ENCODE assay signal across 16 cellular contexts in the genomic region with DNA sequence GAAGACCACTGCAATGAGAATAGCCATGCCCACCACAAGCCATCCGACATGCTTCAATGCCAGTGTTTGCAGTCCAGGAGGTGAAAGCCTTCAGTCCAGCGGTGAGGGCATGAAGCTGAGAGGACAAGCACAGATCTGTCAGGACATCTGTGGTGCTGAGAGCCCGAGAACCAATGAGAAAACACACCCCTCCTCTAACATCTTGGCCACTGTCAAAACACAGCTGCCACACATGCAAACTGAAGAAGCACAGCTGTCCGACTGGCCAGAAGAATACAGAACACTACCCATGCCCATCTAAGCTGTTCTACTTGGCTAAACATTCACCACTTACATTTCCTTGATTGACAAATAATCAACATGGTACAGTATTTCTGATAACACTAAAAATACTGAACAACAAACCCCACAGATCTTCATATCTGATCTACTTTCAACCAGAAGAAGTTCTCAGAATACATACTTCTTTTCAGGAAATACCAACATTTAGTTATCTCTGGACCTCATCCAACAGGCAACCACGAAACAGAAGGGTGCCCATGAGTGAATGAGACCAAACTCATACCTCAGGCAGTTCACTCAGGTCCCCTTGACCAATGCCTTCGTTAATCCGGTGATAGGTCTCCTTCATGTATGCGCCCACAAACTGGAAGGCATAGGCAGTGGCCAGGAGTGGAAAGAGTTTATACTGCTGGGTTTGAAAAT. TPM values are rescaled to one million over a fixed set of nuclear protein-coding genes. Genes with fewer than 3 reads are reported as not detected.
A peak's percentile ranks its signal among the peaks of the same experiment; 100 is the strongest.
DNase-seq lines count a peak whose midpoint lies in the region; ATAC-seq lines count a peak whose summit lies in the region.
"Had no signal": no experiment of that assay in that cellular context is flagged by ENCODE, and none has a peak within 500 bp of the region (broad histone marks: within the 10 kb centered on the region; RNA-seq: fewer than 3 reads in every experiment).

No MANE protein-coding gene starts in this region.

- no peak for DNase-seq in activated naive CD8-positive, alpha-beta T cell treated with anti-CD3 and anti-CD28 coated beads for 36 hours
- no peak for DNase-seq in activated naive CD8-positive, alpha-beta T cell treated with anti-CD3 and anti-CD28 coated beads, Interleukin-2, amount 50 U/mL, for 24 hours
- DNase-seq in islet precursor cell: peak; percentile 18
- no peak for DNase-seq in stimulated activated naive CD8-positive, alpha-beta T cell treated with anti-CD3 and anti-CD28 coated beads, Interleukin-15, Interleukin-2, amounts not matched to agents 100 U/mL and 50 U/mL, for 24 hours
- DNase-seq in NCI-H187 treated with DMSO at 0.1 percent for 48 hours (lab: John Stamatoyannopoulos, UW): no peak
- DNase-seq: activated CD8-positive, alpha-beta memory T cell treated with anti-CD3 and anti-CD28 coated beads for 24 hours; activated naive CD4-positive, alpha-beta T cell; DMS53; lower lobe of right lung; NCI-H1092 treated with DMSO at 0.1 percent for 48 hours; NCI-H526 treated with DMSO at 0.1 percent for 48 hours; stimulated activated CD4-positive, alpha-beta T cell treated with anti-CD3 and anti-CD28 coated beads, Interleukin-12 subunit alpha, Interleukin-12 subunit beta, amount 100 ng/mL, for 4 hours had no signal

- no peaks in the 10 kb centered on the region for H3K27me3 Mint-ChIP-seq in activated naive CD8-positive, alpha-beta T cell treated with anti-CD3 and anti-CD28 coated beads for 36 hours
- H3K27me3 Mint-ChIP-seq in activated naive CD8-positive, alpha-beta T cell treated with anti-CD3 and anti-CD28 coated beads, Interleukin-2, amount 50 U/mL, for 24 hours: no peaks in the 10 kb centered on the region
- H3K27me3 Mint-ChIP-seq in activated T-helper 17 cell treated with anti-CD3 and anti-CD28 coated beads, Interleukin-2, amount 50 U/mL, for 72 hours: no peaks in the 10 kb centered on the region

- H3K27ac Mint-ChIP-seq in activated naive CD8-positive, alpha-beta T cell treated with anti-CD3 and anti-CD28 coated beads for 36 hours: peak overlapping the region; percentile 3
- H3K27ac Mint-ChIP-seq in activated naive CD8-positive, alpha-beta T cell treated with anti-CD3 and anti-CD28 coated beads, Interleukin-2, amount 50 U/mL, for 24 hours: no peak overlapping the region
- H3K27ac Mint-ChIP-seq in activated T-helper 17 cell treated with anti-CD3 and anti-CD28 coated beads, Interleukin-2, amount 50 U/mL, for 72 hours: peak overlapping the region; percentile 11

- H3K4me1 Mint-ChIP-seq in activated naive CD8-positive, alpha-beta T cell treated with anti-CD3 and anti-CD28 coated beads for 36 hours: no peaks in the 10 kb centered on the region
- no peaks in the 10 kb centered on the region for H3K4me1 Mint-ChIP-seq in activated naive CD8-positive, alpha-beta T cell treated with anti-CD3 and anti-CD28 coated beads, Interleukin-2, amount 50 U/mL, for 24 hours
- H3K4me1 Mint-ChIP-seq in activated T-helper 17 cell treated with anti-CD3 and anti-CD28 coated beads, Interleukin-2, amount 50 U/mL, for 72 hours: no peaks in the 10 kb centered on the region

- no peaks in the 10 kb centered on the region for H3K9me3 Mint-ChIP-seq in activated naive CD8-positive, alpha-beta T cell treated with anti-CD3 and anti-CD28 coated beads for 36 hours
- no peaks in the 10 kb centered on the region for H3K9me3 Mint-ChIP-seq in activated naive CD8-positive, alpha-beta T cell treated with anti-CD3 and anti-CD28 coated beads, Interleukin-2, amount 50 U/mL, for 24 hours
- no peaks in the 10 kb centered on the region for H3K9me3 Mint-ChIP-seq in activated T-helper 17 cell treated with anti-CD3 and anti-CD28 coated beads, Interleukin-2, amount 50 U/mL, for 72 hours

- ATAC-seq in activated naive CD8-positive, alpha-beta T cell treated with anti-CD3 and anti-CD28 coated beads, Interleukin-2, amount 50 U/mL, for 24 hours: no peak
- ATAC-seq in activated T-helper 17 cell treated with anti-CD3 and anti-CD28 coated beads, Interleukin-2, amount 50 U/mL, for 72 hours (replicated peaks): no peak
- no peak for ATAC-seq in stimulated activated naive CD8-positive, alpha-beta T cell treated with anti-CD3 and anti-CD28 coated beads, Interleukin-15, Interleukin-2, amounts not matched to agents 100 U/mL and 50 U/mL, for 24 hours
- ATAC-seq in GM19395 (IDR thresholded peaks at IDR 0.05; ENCODE audit: unreplicated experiment): no peak
- no peak for ATAC-seq in HG02981 (IDR thresholded peaks at IDR 0.05; ENCODE audit: unreplicated experiment)
- ATAC-seq: esophagus mucosa, lower lobe of right lung had no signal

- H3K36me3 Mint-ChIP-seq in activated naive CD8-positive, alpha-beta T cell treated with anti-CD3 and anti-CD28 coated beads for 36 hours: no peaks in the 10 kb centered on the region
- H3K36me3 Mint-ChIP-seq in activated naive CD8-positive, alpha-beta T cell treated with anti-CD3 and anti-CD28 coated beads, Interleukin-2, amount 50 U/mL, for 24 hours (ENCODE audit: low read depth): peaks cover 21% of the 10 kb centered on the region
- peaks cover 81% of the 10 kb centered on the region for H3K36me3 Mint-ChIP-seq in activated T-helper 17 cell treated with anti-CD3 and anti-CD28 coated beads, Interleukin-2, amount 50 U/mL, for 72 hours (ENCODE audit: low read depth)

- no peak overlapping the region for H3K4me3 Mint-ChIP-seq in activated naive CD8-positive, alpha-beta T cell treated with anti-CD3 and anti-CD28 coated beads for 36 hours
- H3K4me3 Mint-ChIP-seq in activated naive CD8-positive, alpha-beta T cell treated with anti-CD3 and anti-CD28 coated beads, Interleukin-2, amount 50 U/mL, for 24 hours: no peak overlapping the region
- H3K4me3 Mint-ChIP-seq in activated T-helper 17 cell treated with anti-CD3 and anti-CD28 coated beads, Interleukin-2, amount 50 U/mL, for 72 hours: no peak overlapping the region

RNA-seq across cellular contexts. Expression of a gene that starts 10.2 kb away (rescaled TPM):
- total RNA-seq in activated naive CD8-positive, alpha-beta T cell treated with anti-CD3 and anti-CD28 coated beads for 36 hours: 10 to 100 TPM; 14.9 to 16.6 TPM
- 10 to 100 TPM in 1 of 2 donors, 1 to 10 TPM in 1; 9.2 to 10.6 TPM for total RNA-seq in activated T-helper 17 cell treated with anti-CD3 and anti-CD28 coated beads, Interleukin-2, amount 50 U/mL, for 72 hours

RNA-seq across cellular contexts. Expression of a gene that starts 28.0 kb away (rescaled TPM):
- 10 to 100 TPM; 26.3 to 26.9 TPM for total RNA-seq in activated naive CD8-positive, alpha-beta T cell treated with anti-CD3 and anti-CD28 coated beads for 36 hours
- 10 to 100 TPM; 24.0 to 35.2 TPM for total RNA-seq in activated T-helper 17 cell treated with anti-CD3 and anti-CD28 coated beads, Interleukin-2, amount 50 U/mL, for 72 hours

RNA-seq across cellular contexts. Expression of a gene that starts 28.0 kb away (rescaled TPM):
- total RNA-seq in activated naive CD8-positive, alpha-beta T cell treated with anti-CD3 and anti-CD28 coated beads for 36 hours: 10 to 100 TPM; 12.5 to 14.2 TPM
- total RNA-seq in activated T-helper 17 cell treated with anti-CD3 and anti-CD28 coated beads, Interleukin-2, amount 50 U/mL, for 72 hours: 10 to 100 TPM; 15.3 to 18.5 TPM

RNA-seq across cellular contexts. Expression of a gene that starts 46.3 kb away (rescaled TPM):
- total RNA-seq in activated naive CD8-positive, alpha-beta T cell treated with anti-CD3 and anti-CD28 coated beads for 36 hours: 100 to 1,000 TPM; 148 to 161 TPM
- total RNA-seq in activated T-helper 17 cell treated with anti-CD3 and anti-CD28 coated beads, Interleukin-2, amount 50 U/mL, for 72 hours: 100 to 1,000 TPM in 1 of 2 donors, 10 to 100 TPM in 1; 74.2 to 113 TPM

RNA-seq across cellular contexts. Expression of a gene that starts 49.7 kb away (rescaled TPM):
- 1 to 10 TPM; 4.9 to 5.5 TPM for total RNA-seq in activated naive CD8-positive, alpha-beta T cell treated with anti-CD3 and anti-CD28 coated beads for 36 hours
- total RNA-seq in activated T-helper 17 cell treated with anti-CD3 and anti-CD28 coated beads, Interleukin-2, amount 50 U/mL, for 72 hours: 1 to 10 TPM; 8.0 to 9.0 TPM
